Comparison of ENCODE assay signal across 29 cellular contexts in the genomic region with DNA sequence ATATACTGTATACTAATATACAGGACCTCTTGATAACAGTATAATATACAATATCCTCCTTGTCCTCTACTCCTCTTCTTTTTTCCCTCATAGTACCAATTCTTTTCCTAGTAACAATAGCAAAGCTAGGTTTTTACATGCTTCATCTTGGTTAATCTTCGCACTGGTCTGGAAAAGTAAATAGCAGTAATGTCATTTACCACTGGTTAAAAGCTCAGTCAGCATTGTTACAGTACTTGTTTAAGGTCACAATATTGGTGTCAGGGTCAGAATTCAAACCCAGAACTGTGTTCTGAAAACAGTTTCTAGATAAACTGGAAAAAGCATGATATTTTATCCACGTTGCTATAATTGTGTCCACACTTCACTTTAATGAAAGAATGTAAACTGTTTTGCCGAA.
"Had no signal": no experiment of that assay in that cellular context is flagged by ENCODE, and none has a peak within 500 bp of the region (broad histone marks: within the 10 kb centered on the region; RNA-seq: fewer than 3 reads in every experiment).

No MANE protein-coding gene starts in this region.

- H3K27ac Mint-ChIP-seq: natural killer cell; nephron; neural progenitor cell; progenitor cell of endocrine pancreas; stimulated activated effector memory CD8-positive, alpha-beta T cell treated with anti-CD3 and anti-CD28 coated beads, Interleukin-12 subunit alpha, Interleukin-12 subunit beta, amount 100 ng/mL, for 72 hours; stimulated activated naive B cell treated with anti-CD40 and anti-IgM and Interleukin-4, amounts not matched to agents 10 μg/mL and 1 μg/mL and 100 μg/mL, for 72 hours; stimulated activated naive CD8-positive, alpha-beta T cell treated with anti-CD3 and anti-CD28 coated beads, Interleukin-15, Interleukin-2, amounts not matched to agents 100 ng/mL and 50 ng/mL, for 24 hours; type B pancreatic cell had no signal

- H3K27me3 Mint-ChIP-seq: progenitor cell of endocrine pancreas; stimulated activated naive B cell treated with anti-CD40 and anti-IgM and Interleukin-4, amounts not matched to agents 10 μg/mL and 1 μg/mL and 100 μg/mL, for 72 hours; stimulated activated naive CD8-positive, alpha-beta T cell treated with anti-CD3 and anti-CD28 coated beads, Interleukin-15, Interleukin-2, amounts not matched to agents 100 ng/mL and 50 ng/mL, for 24 hours; type B pancreatic cell had no signal

- ATAC-seq: natural killer cell; psoas muscle; right cardiac atrium; stimulated activated effector memory CD8-positive, alpha-beta T cell treated with anti-CD3 and anti-CD28 coated beads, Interleukin-12 subunit alpha, Interleukin-12 subunit beta, amount 100 ng/mL, for 72 hours; stimulated activated naive B cell treated with anti-CD40 and anti-IgM and Interleukin-4, amounts not matched to agents 10 μg/mL and 1 μg/mL and 100 μg/mL, for 72 hours; upper lobe of right lung had no signal

- H3K4me1 ChIP-seq: parathyroid adenoma, psoas muscle, sigmoid colon, suprapubic skin, testis, tibial artery, transverse colon, upper lobe of right lung, vagina had no signal

- H3K4me3 ChIP-seq: neural progenitor cell, ovary, psoas muscle, right lobe of liver, sigmoid colon, suprapubic skin, testis, tibial artery, transverse colon, upper lobe of right lung, vagina had no signal

- H3K4me2 ChIP-seq: neural progenitor cell had no signal

- DNase-seq: natural killer cell; occipital lobe; ovary; posterior cingulate gyrus; psoas muscle; right cardiac atrium; right lobe of liver; sigmoid colon; small intestine; stimulated activated CD4-positive, alpha-beta T cell treated with anti-CD3 and anti-CD28 coated beads, Interleukin-15, amount 100 ng/mL, for 24 hours; stimulated activated CD4-positive, alpha-beta T cell treated with anti-CD3 and anti-CD28 coated beads, Interleukin-2, amount 100 ng/mL, for 24 hours; stimulated activated CD4-positive, alpha-beta T cell treated with anti-CD3 and anti-CD28 coated beads, Interleukin-2, amount 100 ng/mL, for 48 hours; stimulated activated CD4-positive, alpha-beta T cell treated with anti-CD3 and anti-CD28 coated beads, Interleukin-4, amount 100 ng/mL, for 24 hours; stimulated activated naive B cell treated with anti-CD40 and anti-IgM and Interleukin-4, amounts not matched to agents 10 μg/mL and 1 μg/mL and 100 μg/mL, for 72 hours; stimulated activated naive CD4-positive, alpha-beta T cell treated with Interleukin-2 at 50 U/mL for 16 hours; substantia nigra; testis; tibial artery; transverse colon; upper lobe of right lung had no signal

- H3K9me3 ChIP-seq: ovary, psoas muscle, right lobe of liver, suprapubic skin, testis, transverse colon, upper lobe of right lung, vagina had no signal

- H3K4me3 Mint-ChIP-seq: natural killer cell; nephron; neural progenitor cell; stimulated activated effector memory CD8-positive, alpha-beta T cell treated with anti-CD3 and anti-CD28 coated beads, Interleukin-12 subunit alpha, Interleukin-12 subunit beta, amount 100 ng/mL, for 72 hours; stimulated activated naive B cell treated with anti-CD40 and anti-IgM and Interleukin-4, amounts not matched to agents 10 μg/mL and 1 μg/mL and 100 μg/mL, for 72 hours; stimulated activated naive CD8-positive, alpha-beta T cell treated with anti-CD3 and anti-CD28 coated beads, Interleukin-15, Interleukin-2, amounts not matched to agents 100 ng/mL and 50 ng/mL, for 24 hours; type B pancreatic cell had no signal

- H3K4me1 Mint-ChIP-seq: natural killer cell; nephron; stimulated activated effector memory CD8-positive, alpha-beta T cell treated with anti-CD3 and anti-CD28 coated beads, Interleukin-12 subunit alpha, Interleukin-12 subunit beta, amount 100 ng/mL, for 72 hours; stimulated activated naive B cell treated with anti-CD40 and anti-IgM and Interleukin-4, amounts not matched to agents 10 μg/mL and 1 μg/mL and 100 μg/mL, for 72 hours had no signal

- FAIRE-seq: small intestine had no signal

- H3K27ac ChIP-seq: neural progenitor cell, ovary, parathyroid adenoma, psoas muscle, right lobe of liver, sigmoid colon, suprapubic skin, testis, tibial artery, transverse colon, upper lobe of right lung, vagina had no signal

- H3K9me3 Mint-ChIP-seq: type B pancreatic cell had no signal
